Comparison of ENCODE assay signal across 15 cellular contexts in genomic region chr18:50410894-50411293, GRCh38. TPM values are rescaled to one million over a fixed set of nuclear protein-coding genes. Genes with fewer than 3 reads are reported as not detected.
DNase-seq lines count a peak whose midpoint lies in the region; TF ChIP-seq lines count a peak whose summit lies in the region.
"Had no signal": no experiment of that assay in that cellular context is flagged by ENCODE, and none has a peak within 500 bp of the region (broad histone marks: within the 10 kb centered on the region; RNA-seq: fewer than 3 reads in every experiment).

No MANE protein-coding gene starts in this region.

- no peak overlapping the region for H3K4me3 ChIP-seq in NB4 (ENCODE audit: low read depth, low read length)
- no peak overlapping the region for H3K4me3 ChIP-seq in epithelial cell of proximal tubule (ENCODE audit: low read depth, low read length)
- H3K4me3 ChIP-seq in hepatocyte: no peak overlapping the region
- H3K4me3 ChIP-seq: ascending aorta had no signal

- TF ChIP-seq CTCF in NB4 (IDR thresholded peaks at IDR 0.05; ENCODE audit: low read depth, low read length) (no peak), epithelial cell of proximal tubule (conservative IDR thresholded peaks at IDR 0.05; ENCODE audit: low read depth, low read length) (no peak), hepatocyte (IDR thresholded peaks at IDR 0.05; ENCODE audit: poor library complexity) (no peak)

- H3K27me3 Mint-ChIP-seq in activated T-helper 1 cell treated with anti-CD3 and anti-CD28 coated beads, Interleukin-12 subunit alpha, Interleukin-12 subunit beta, Interleukin-2, Interleukin-4 antibody, amounts not matched to agents 30 ng/mL and 10 ng/mL and 1 ng/mL, durations not matched to agents 14 hours and 24 hours and 36 hours (ENCODE audit: insufficient read depth): peaks cover 35% of the 10 kb centered on the region

- no peaks in the 10 kb centered on the region for H3K36me3 ChIP-seq in hepatocyte (replicated peaks; ENCODE audit: insufficient read depth, low read depth)
- H3K36me3 ChIP-seq: ascending aorta had no signal

- no peak overlapping the region for H3K27ac ChIP-seq in hepatocyte
- H3K27ac ChIP-seq: ascending aorta had no signal

- intact Hi-C loops in activated T-helper 1 cell treated with anti-CD3 and anti-CD28 coated beads, Interleukin-12 subunit alpha, Interleukin-12 subunit beta, Interleukin-2, Interleukin-4 antibody, amounts not matched to agents 30 ng/mL and 10 ng/mL and 1 ng/mL, durations not matched to agents 14 hours and 24 hours and 36 hours (cut with micrococcal nuclease): no loop called here

- H3K9me3 ChIP-seq in hepatocyte (ENCODE audit: low read depth): no peaks in the 10 kb centered on the region
- H3K9me3 ChIP-seq: ascending aorta had no signal

- no peak overlapping the region for H3K4me2 ChIP-seq in hepatocyte

- H4K20me1 ChIP-seq in hepatocyte (ENCODE audit: insufficient read depth, poor library complexity, severe bottlenecking): no peaks in the 10 kb centered on the region

- H3K27ac Mint-ChIP-seq in activated T-helper 1 cell treated with anti-CD3 and anti-CD28 coated beads, Interleukin-12 subunit alpha, Interleukin-12 subunit beta, Interleukin-2, Interleukin-4 antibody, amounts not matched to agents 30 ng/mL and 10 ng/mL and 1 ng/mL, durations not matched to agents 14 hours and 24 hours and 36 hours: no peak overlapping the region
- H3K27ac Mint-ChIP-seq: CD14-positive monocyte; IgD-negative memory B cell; T-helper 1 cell treated with Interleukin-12 subunit alpha and Interleukin-12 subunit beta and Interleukin-4 antibody, amounts not matched to agents 30 μg/mL and 1 μg/mL, for 36 hours had no signal

- H3K36me3 Mint-ChIP-seq in activated T-helper 1 cell treated with anti-CD3 and anti-CD28 coated beads, Interleukin-12 subunit alpha, Interleukin-12 subunit beta, Interleukin-2, Interleukin-4 antibody, amounts not matched to agents 30 ng/mL and 10 ng/mL and 1 ng/mL, durations not matched to agents 14 hours and 24 hours and 36 hours (ENCODE audit: low read depth): no peaks in the 10 kb centered on the region
- H3K36me3 Mint-ChIP-seq: CD14-positive monocyte had no signal

- no peaks in the 10 kb centered on the region for H3K27me3 ChIP-seq in hepatocyte
- H3K27me3 ChIP-seq: ascending aorta had no signal

- no peaks in the 10 kb centered on the region for H3K79me2 ChIP-seq in hepatocyte

- WGBS in hepatocyte (ENCODE audit: low lambda C conversion rate, missing lambda C conversion rate): 66% methylated on average over 1 of the region's 1 CpG

- no peak overlapping the region for H3K4me3 Mint-ChIP-seq in activated T-helper 1 cell treated with anti-CD3 and anti-CD28 coated beads, Interleukin-12 subunit alpha, Interleukin-12 subunit beta, Interleukin-2, Interleukin-4 antibody, amounts not matched to agents 30 ng/mL and 10 ng/mL and 1 ng/mL, durations not matched to agents 14 hours and 24 hours and 36 hours
- H3K4me3 Mint-ChIP-seq: CD14-positive monocyte; IgD-negative memory B cell; T-helper 1 cell treated with Interleukin-12 subunit alpha and Interleukin-12 subunit beta and Interleukin-4 antibody, amounts not matched to agents 30 μg/mL and 1 μg/mL, for 36 hours had no signal

- TF ChIP-seq POLR2A in NB4 (IDR thresholded peaks at IDR 0.05; ENCODE audit: extremely low read depth, insufficient read length): no peak

- no peaks in the 10 kb centered on the region for H3K9me2 ChIP-seq in hepatocyte (replicated peaks; ENCODE audit: insufficient read depth)

- no peaks in the 10 kb centered on the region for H3K9me3 Mint-ChIP-seq in activated T-helper 1 cell treated with anti-CD3 and anti-CD28 coated beads, Interleukin-12 subunit alpha, Interleukin-12 subunit beta, Interleukin-2, Interleukin-4 antibody, amounts not matched to agents 30 ng/mL and 10 ng/mL and 1 ng/mL, durations not matched to agents 14 hours and 24 hours and 36 hours
- H3K9me3 Mint-ChIP-seq: IgD-negative memory B cell; T-helper 1 cell treated with Interleukin-12 subunit alpha and Interleukin-12 subunit beta and Interleukin-4 antibody, amounts not matched to agents 30 μg/mL and 1 μg/mL, for 36 hours had no signal

- H3K4me1 Mint-ChIP-seq in activated T-helper 1 cell treated with anti-CD3 and anti-CD28 coated beads, Interleukin-12 subunit alpha, Interleukin-12 subunit beta, Interleukin-2, Interleukin-4 antibody, amounts not matched to agents 30 ng/mL and 10 ng/mL and 1 ng/mL, durations not matched to agents 14 hours and 24 hours and 36 hours (ENCODE audit: low read depth): no peaks in the 10 kb centered on the region
- H3K4me1 Mint-ChIP-seq: CD14-positive monocyte, IgD-negative memory B cell had no signal

- DNase-seq in GM03348 (ENCODE audit: low spot score): peak; percentile 71
- peak; percentile 6 for DNase-seq in NB4 (ENCODE audit: low read depth)
- peak; percentile 54 for DNase-seq in epithelial cell of proximal tubule (ENCODE audit: low read depth)
- peak; percentile 53 for DNase-seq in kidney tubule cell (ENCODE audit: low spot score)
- no peak for DNase-seq in ureter (ENCODE audit: low spot score)
- DNase-seq in activated T-helper 1 cell treated with anti-CD3 and anti-CD28 coated beads, Interleukin-12 subunit alpha, Interleukin-12 subunit beta, Interleukin-2, Interleukin-4 antibody, amounts not matched to agents 30 ng/mL and 10 ng/mL and 1 ng/mL, durations not matched to agents 14 hours and 24 hours and 36 hours (ENCODE audit: low spot score): no peak
- DNase-seq in hepatocyte (ENCODE audit: low spot score): no peak
- DNase-seq in NCI-H1092 treated with DMSO at 0.1 percent for 48 hours (lab: John Stamatoyannopoulos, UW): no peak
- DNase-seq: activated CD4-positive, CD25-positive, alpha-beta regulatory T cell treated with anti-CD3 and anti-CD28 coated beads, Interleukin-2, amount 50 U/mL, for 72 hours; DMS53; NCI-H1105 had no signal

- H3K4me1 ChIP-seq in hepatocyte (ENCODE audit: insufficient read depth): peaks cover 8% of the 10 kb centered on the region
- H3K4me1 ChIP-seq: ascending aorta had no signal

- H2AFZ ChIP-seq in hepatocyte: no peak overlapping the region

RNA-seq across cellular contexts. Expression of gene SKA1, which starts 36.0 kb away (rescaled TPM):
- total RNA-seq in epithelial cell of proximal tubule (23.9 and 34.2 TPM in 2 replicates), ureter (0.39 TPM), hepatocyte (5.5 and 7.5 TPM in 2 replicates)
- total RNA-seq in activated T-helper 1 cell treated with anti-CD3 and anti-CD28 coated beads, Interleukin-12 subunit alpha, Interleukin-12 subunit beta, Interleukin-2, Interleukin-4 antibody, amounts not matched to agents 30 ng/mL and 10 ng/mL and 1 ng/mL, durations not matched to agents 14 hours and 24 hours and 36 hours: 20.7 and 23.3 TPM in 2 replicates
- polyA plus RNA-seq in hepatocyte: 1.5 and 4.0 TPM in 2 replicates
- total RNA-seq: ascending aorta had no signal

Comparison
In these comparisons a context has a peak if more than half of its experiments do, and no peak if none do; other contexts are left out.
1. DNase-seq: peak in GM03348 (single experiment), NB4 (single experiment), epithelial cell of proximal tubule (single experiment) and kidney tubule cell (single experiment); none in ureter (single experiment), activated T-helper 1 cell treated with anti-CD3 and anti-CD28 coated beads, Interleukin-12 subunit alpha, Interleukin-12 subunit beta, Interleukin-2, Interleukin-4 antibody, amounts not matched to agents 30 ng/mL and 10 ng/mL and 1 ng/mL, durations not matched to agents 14 hours and 24 hours and 36 hours (single experiment), hepatocyte (single experiment) and NCI-H1092 treated with DMSO at 0.1 percent for 48 hours (single experiment).